Comparison of ENCODE assay signal across 14 cellular contexts in genomic region chr18:525066-525797, GRCh38. TPM values are rescaled to one million over a fixed set of nuclear protein-coding genes. Genes with fewer than 3 reads are reported as not detected.
DNase-seq lines count a peak whose midpoint lies in the region; ATAC-seq and TF ChIP-seq lines count a peak whose summit lies in the region.
"Had no signal": no experiment of that assay in that cellular context is flagged by ENCODE, and none has a peak within 500 bp of the region (broad histone marks: within the 10 kb centered on the region; RNA-seq: fewer than 3 reads in every experiment).

No MANE protein-coding gene starts in this region.

- no peaks in the 10 kb centered on the region for H3K36me3 ChIP-seq in kidney epithelial cell (ENCODE audit: control insufficient read depth, insufficient read depth, low read length)
- H3K36me3 ChIP-seq: stomach had no signal

- H3K4me1 Mint-ChIP-seq in HFFc6 (ENCODE audit: low read depth) = peaks cover 35% of the 10 kb centered on the region

- no peaks in the 10 kb centered on the region for H3K36me3 Mint-ChIP-seq in HFFc6 (ENCODE audit: low read depth)

- ATAC-seq in HG03280 (IDR thresholded peaks at IDR 0.05; ENCODE audit: unreplicated experiment) = no peak
- ATAC-seq: A549 had no signal

- no peaks in the 10 kb centered on the region for H3K9me3 Mint-ChIP-seq in HFFc6
- H3K9me3 Mint-ChIP-seq: activated T-cell treated with anti-CD3 and anti-CD28 coated beads, Interleukin-2, amount 50 U/mL, for 72 hours; dendritic cell treated with granulocyte-macrophage colony-stimulating factor and Interleukin-4, amounts not matched to agents 40 ng/mL and 50 ng/mL, for 4 days had no signal

- TF ChIP-seq CTCF in HFFc6 (IDR thresholded peaks at IDR 0.05) (no peak), kidney epithelial cell (IDR thresholded peaks at IDR 0.05; ENCODE audit: insufficient read depth, low read length, poor library complexity, severe bottlenecking) (no peak)

- H3K27ac Mint-ChIP-seq in HFFc6 = peak overlapping the region; percentile 54; the same call in 1 of the 2 replicates
- H3K27ac Mint-ChIP-seq: activated T-cell treated with anti-CD3 and anti-CD28 coated beads, Interleukin-2, amount 50 U/mL, for 72 hours; dendritic cell treated with granulocyte-macrophage colony-stimulating factor and Interleukin-4, amounts not matched to agents 40 ng/mL and 50 ng/mL, for 4 days had no signal

- H3K27ac ChIP-seq in caudate nucleus (ENCODE audit: low read depth, low read length) = no peak overlapping the region
- H3K27ac ChIP-seq: A549 had no signal

- H3K4me3 ChIP-seq in kidney epithelial cell (ENCODE audit: low read depth, low read length) = no peak overlapping the region
- H3K4me3 ChIP-seq: A549, stomach had no signal

- H3K27me3 ChIP-seq in kidney epithelial cell (ENCODE audit: control insufficient read depth, insufficient read depth, low read length) = no peaks in the 10 kb centered on the region
- H3K27me3 ChIP-seq: stomach had no signal

- H3K4me3 Mint-ChIP-seq in HFFc6 = peak overlapping the region; percentile 67
- H3K4me3 Mint-ChIP-seq: activated T-cell treated with anti-CD3 and anti-CD28 coated beads, Interleukin-2, amount 50 U/mL, for 72 hours; dendritic cell treated with granulocyte-macrophage colony-stimulating factor and Interleukin-4, amounts not matched to agents 40 ng/mL and 50 ng/mL, for 4 days had no signal

- peak; percentile 88 for DNase-seq in A172 (ENCODE audit: low spot score)
- DNase-seq in HFFc6 = peak; percentile 65
- DNase-seq in astrocyte of the hippocampus (ENCODE audit: low read depth, low spot score) = peak; percentile 28
- DNase-seq in kidney epithelial cell (ENCODE audit: low read depth) = peak; percentile 35
- no peak for DNase-seq in caudate nucleus (lab: John Stamatoyannopoulos, UW)
- DNase-seq in KG1 (lab: John Stamatoyannopoulos, UW) = no peak
- DNase-seq in activated naive CD4-positive, alpha-beta T cell (lab: John Stamatoyannopoulos, UW) = no peak
- DNase-seq: activated T-cell treated with anti-CD3 and anti-CD28 coated beads, Interleukin-2, amount 50 U/mL, for 72 hours; NCI-H146; stimulated activated CD4-positive, alpha-beta T cell treated with anti-CD3 and anti-CD28 coated beads, Interleukin-2, amount 100 ng/mL, for 24 hours; stomach had no signal

- peaks cover 25% of the 10 kb centered on the region for H3K27me3 Mint-ChIP-seq in HFFc6 (ENCODE audit: insufficient read depth)

RNA-seq across cellular contexts. Expression of gene COLEC12, which starts 24.7 kb away (rescaled TPM):
- 0.02 TPM in 1 of 2 replicates, not detected in the other for total RNA-seq in A172 (2014; rRNA removed; shearing (Covaris generic))
- under 1 TPM in 5 of 6 experiments, not detected in 1; 0.05 to 0.21 (median 0.15) TPM for total RNA-seq in HFFc6 (2021; fragmentation: NEBNext Ultra II Directional; extraction: Animal tissue kit (Norgen Biotek cat#: 25700))
- total RNA-seq in kidney epithelial cell = 1.2 and 1.8 TPM in 2 replicates

RNA-seq across cellular contexts. Expression of gene CETN1, which starts 54.9 kb away (rescaled TPM):
- not detected in 2 replicates for total RNA-seq in A172 (2014; rRNA removed; shearing (Covaris generic))
- not detected for total RNA-seq in HFFc6 (2021; fragmentation: NEBNext Ultra II Directional; extraction: Animal tissue kit (Norgen Biotek cat#: 25700))
- total RNA-seq in kidney epithelial cell = not detected in 2 replicates
- total RNA-seq: activated T-cell treated with anti-CD3 and anti-CD28 coated beads, Interleukin-2, amount 50 U/mL, for 72 hours; stomach had no signal

Comparison
In these comparisons a context has a peak if more than half of its experiments do, and no peak if none do; other contexts are left out.
1. DNase-seq: peak in A172 (single experiment), HFFc6 (single experiment), astrocyte of the hippocampus (single experiment) and kidney epithelial cell (single experiment); none in caudate nucleus (0 of 61), KG1 (single experiment) and activated naive CD4-positive, alpha-beta T cell (0 of 4).